19 cellular contexts compared by ENCODE assay signal in the genomic region with DNA sequence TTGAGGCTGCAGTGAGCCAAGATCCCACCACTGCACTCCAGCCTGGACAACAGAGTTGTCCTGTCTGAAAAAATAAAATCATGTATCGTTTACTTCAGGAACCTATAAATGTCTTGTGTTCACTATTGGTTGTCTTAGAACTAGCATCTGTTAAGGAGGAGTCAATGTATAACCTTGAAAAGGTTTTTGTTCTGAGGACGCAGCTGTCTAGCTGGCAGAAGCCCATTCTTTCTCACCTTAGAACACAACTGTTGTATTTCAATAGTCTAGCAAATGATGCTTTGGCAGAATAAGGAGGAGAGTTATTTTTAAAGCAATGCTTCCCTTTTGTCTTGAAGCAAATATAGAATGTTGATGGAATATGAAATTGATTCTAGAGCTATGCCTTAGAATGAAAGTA.
"Had no signal": no experiment of that assay in that cellular context is flagged by ENCODE, and none has a peak within 500 bp of the region (broad histone marks: within the 10 kb centered on the region; RNA-seq: fewer than 3 reads in every experiment).

No MANE protein-coding gene starts in this region.

- H3K36me3 ChIP-seq: esophagus muscularis mucosa, heart right ventricle, left lung, lower lobe of right lung had no signal

- DNase-seq: dermis blood vessel endothelial cell; dorsolateral prefrontal cortex; effector CD4-positive, alpha-beta T cell; effector memory CD4-positive, alpha-beta T cell; foreskin keratinocyte; glutamatergic neuron; head of caudate nucleus; heart right ventricle; hippocampal formation; left cardiac atrium; left lung; left ventricle myocardium superior; lower lobe of right lung; mesenchymal stem cell; mucosa of descending colon; naive thymus-derived CD4-positive, alpha-beta T cell had no signal

- H3K4me1 ChIP-seq: foreskin keratinocyte, left lung, lower lobe of right lung had no signal

- H3K9me3 ChIP-seq: esophagus muscularis mucosa, left lung, lower lobe of right lung, mucosa of descending colon had no signal

- H3K4me3 Mint-ChIP-seq: mesothelial cell of epicardium; naive thymus-derived CD4-positive, alpha-beta T cell had no signal

- H3K4me3 ChIP-seq: coronary artery, dorsolateral prefrontal cortex, esophagus muscularis mucosa, heart right ventricle, left lung, lower lobe of right lung, mucosa of descending colon had no signal

- H3K27me3 ChIP-seq: dorsolateral prefrontal cortex, esophagus muscularis mucosa, foreskin keratinocyte, heart right ventricle, left lung had no signal

- H3K27ac Mint-ChIP-seq: mesothelial cell of epicardium; naive thymus-derived CD4-positive, alpha-beta T cell had no signal

- ATAC-seq: foreskin keratinocyte; heart right ventricle; left cardiac atrium; left lung; left ventricle myocardium superior; lower lobe of right lung; mucosa of descending colon; naive thymus-derived CD4-positive, alpha-beta T cell had no signal

- H3K27ac ChIP-seq: coronary artery, dorsolateral prefrontal cortex, esophagus muscularis mucosa, foreskin keratinocyte, heart right ventricle, left lung, lower lobe of right lung had no signal
